In genomic region chr10:5623081-5623748, GRCh38 we compare ENCODE assay signal across 8 cellular contexts. TPM values are rescaled to one million over a fixed set of nuclear protein-coding genes. Genes with fewer than 3 reads are reported as not detected.
DNase-seq lines count a peak whose midpoint lies in the region; ATAC-seq and TF ChIP-seq lines count a peak whose summit lies in the region.

No MANE protein-coding gene starts in this region.

- H3K9me3 ChIP-seq in esophagus muscularis mucosa: no peaks in the 10 kb centered on the region
- no peaks in the 10 kb centered on the region for H3K9me3 ChIP-seq in naive thymus-derived CD4-positive, alpha-beta T cell (ENCODE audit: control insufficient read depth in 2 of 3, low read length in 3 of 3)

- WGBS in esophagus muscularis mucosa: 17% methylated on average over 18 of the region's 19 CpGs

- H3K4me1 ChIP-seq in esophagus muscularis mucosa: peaks cover 3 to 45% (median 32%) of the 10 kb centered on the region in 4 donors
- H3K4me1 ChIP-seq in naive thymus-derived CD4-positive, alpha-beta T cell (ENCODE audit: control insufficient read depth in 2 of 2, insufficient read depth in 2 of 2, low read length in 2 of 2): no peaks in the 10 kb centered on the region

- peak overlapping the region in 1 of 4 donors; percentile 13 for H3K4me3 ChIP-seq in esophagus muscularis mucosa
- H3K4me3 ChIP-seq in naive thymus-derived CD4-positive, alpha-beta T cell (ENCODE audit: low read length): no peak overlapping the region

- no peaks in the 10 kb centered on the region for H3K36me3 ChIP-seq in esophagus muscularis mucosa
- no peaks in the 10 kb centered on the region for H3K36me3 ChIP-seq in naive thymus-derived CD4-positive, alpha-beta T cell (ENCODE audit: control insufficient read depth in 2 of 3, insufficient read depth in 3 of 3, low read length in 3 of 3)

- no peaks in the 10 kb centered on the region for H3K9me3 Mint-ChIP-seq in naive thymus-derived CD4-positive, alpha-beta T cell

- TF ChIP-seq EP300 in esophagus muscularis mucosa (IDR thresholded peaks at IDR 0.05): no peak

- DNase-seq in DMS153 (lab: John Stamatoyannopoulos, UW) (peak; percentile 19), HPDE6-E6E7 (ENCODE audit: extremely low spot score) (peak; percentile 26), OCI-M2 (lab: John Stamatoyannopoulos, UW; ENCODE audit: unreplicated experiment) (peak; percentile 7), activated T-cell treated with anti-CD3 and anti-CD28 coated beads for 48 hours (ENCODE audit: low read depth) (peak; percentile 79), esophagus muscularis mucosa (ENCODE audit: extremely low spot score) (peak; percentile 93)
- peak; percentile 62 to 82 (median 70) for DNase-seq in naive thymus-derived CD4-positive, alpha-beta T cell
- peak; percentile 61 to 77 for DNase-seq in stimulated activated CD8-positive, alpha-beta memory T cell treated with anti-CD3 and anti-CD28 coated beads, Interleukin-7, amount 100 ng/mL, for 48 hours (ENCODE audit: extremely low read depth in 1 of 2, low read depth in 1 of 2)

- H3K4me3 Mint-ChIP-seq in naive thymus-derived CD4-positive, alpha-beta T cell: peak overlapping the region in 1 of 10 donors; percentile 32

- TF ChIP-seq POLR2A in esophagus muscularis mucosa (IDR thresholded peaks at IDR 0.05; ENCODE audit: low read depth): no peak

- peak; percentile 85 for ATAC-seq in GM21381 (IDR thresholded peaks at IDR 0.05; ENCODE audit: unreplicated experiment)
- ATAC-seq in naive thymus-derived CD4-positive, alpha-beta T cell: peak; percentile 96

- H3K27me3 Mint-ChIP-seq in naive thymus-derived CD4-positive, alpha-beta T cell: peaks cover 0 to 4% (median 0%) of the 10 kb centered on the region in 5 donors

- H3K36me3 Mint-ChIP-seq in naive thymus-derived CD4-positive, alpha-beta T cell: no peaks in the 10 kb centered on the region

- TF ChIP-seq CTCF in esophagus muscularis mucosa (IDR thresholded peaks at IDR 0.05): peak; percentile 91 to 97 (median 92)

- POLR2A ChIA-PET in naive thymus-derived CD4-positive, alpha-beta T cell (lab: Charles Lee): interaction anchor here (0.7 to 8.1 kb wide), 9 partner anchors 8 to 184 kb away, joined by 3 to 78 read pairs (median 3); no protein-coding TSS in a partner anchor

- peaks cover 0 to 4% (median 0%) of the 10 kb centered on the region in 7 donors for H3K4me1 Mint-ChIP-seq in naive thymus-derived CD4-positive, alpha-beta T cell

- intact Hi-C loops in esophagus muscularis mucosa (cut with DNase I): loop anchor here (2.0 kb wide), 2 partner anchors 42 to 176 kb away; no protein-coding TSS in a partner anchor
- intact Hi-C loops in naive thymus-derived CD4-positive, alpha-beta T cell (cut with micrococcal nuclease): loop anchor here (1.0 to 10.0 kb wide), 5 partner anchors 74 to 808 kb away; no protein-coding TSS in a partner anchor

- peak overlapping the region in 1 of 9 donors; percentile 41 for H3K27ac Mint-ChIP-seq in naive thymus-derived CD4-positive, alpha-beta T cell

- CTCF ChIA-PET in naive thymus-derived CD4-positive, alpha-beta T cell (lab: Charles Lee): interaction anchor here (0.5 to 13.9 kb wide), 34 partner anchors 10 to 808 kb away, joined by 3 to 340 read pairs (median 4); no protein-coding TSS in a partner anchor

- H3K27ac ChIP-seq in esophagus muscularis mucosa (replicated peaks in 1 of 4): peak overlapping the region in 2 of 4 donors; percentile 14 to 62
- no peak overlapping the region for H3K27ac ChIP-seq in naive thymus-derived CD4-positive, alpha-beta T cell (ENCODE audit: low read depth, low read length)

- no peaks in the 10 kb centered on the region for H3K27me3 ChIP-seq in esophagus muscularis mucosa
- H3K27me3 ChIP-seq in naive thymus-derived CD4-positive, alpha-beta T cell (ENCODE audit: control insufficient read depth in 2 of 2, insufficient read depth in 2 of 2, low read length in 2 of 2): no peaks in the 10 kb centered on the region

RNA-seq across cellular contexts. Expression of gene ASB13, which starts 43.2 kb away (rescaled TPM):
- total RNA-seq in esophagus muscularis mucosa: 10 to 100 TPM; 15.4 to 24.0 (median 17.4) TPM
- total RNA-seq in naive thymus-derived CD4-positive, alpha-beta T cell: 10 to 100 TPM in 4 of 5 experiments, 1 to 10 TPM in 1; 8.0 to 18.3 (median 10.2) TPM
- 10 to 100 TPM; 22.8 to 23.4 TPM for polyA plus RNA-seq in naive thymus-derived CD4-positive, alpha-beta T cell

Comparison
In these comparisons a context has a peak if more than half of its experiments do, and no peak if none do; other contexts are left out.
1. DNase-seq: peak in every context shown above with its lines; median percentile 93 in esophagus muscularis mucosa; 79 in activated T-cell treated with anti-CD3 and anti-CD28 coated beads for 48 hours; 70 in naive thymus-derived CD4-positive, alpha-beta T cell; 69 in stimulated activated CD8-positive, alpha-beta memory T cell treated with anti-CD3 and anti-CD28 coated beads, Interleukin-7, amount 100 ng/mL, for 48 hours; 26 in HPDE6-E6E7; 19 in DMS153; 7 in OCI-M2.